ENCODE assay signal across 14 cellular contexts in genomic region chr3:175146258-175146657, GRCh38.
DNase-seq lines count a peak whose midpoint lies in the region; ATAC-seq, FAIRE-seq and TF ChIP-seq lines count a peak whose summit lies in the region.
"Had no signal": no experiment of that assay in that cellular context is flagged by ENCODE, and none has a peak within 500 bp of the region (broad histone marks: within the 10 kb centered on the region; RNA-seq: fewer than 3 reads in every experiment).

No MANE protein-coding gene starts in this region.

- H3K36me3 Mint-ChIP-seq in chondrocyte (ENCODE audit: low read depth) (no peaks in the 10 kb centered on the region), nephron (ENCODE audit: low read depth) (peaks cover 3% of the 10 kb centered on the region)
- no peaks in the 10 kb centered on the region for H3K36me3 Mint-ChIP-seq in naive thymus-derived CD4-positive, alpha-beta T cell
- H3K36me3 Mint-ChIP-seq: activated naive CD4-positive, alpha-beta T cell treated with anti-CD3 and anti-CD28 coated beads, Interleukin-2, amount 10 ng/mL, durations not matched to agents 7 days and 5 days had no signal

- FAIRE-seq in D721Med (lab: Jason Lieb, UNC), result no peak

- DNase-seq in D721Med (ENCODE audit: insufficient read length, low spot score) (no peak), LHCN-M2 (ENCODE audit: low read depth) (peak; percentile 29), chondrocyte (ENCODE audit: low spot score) (no peak), posterior cingulate gyrus (no peak), medulla oblongata (ENCODE audit: extremely low spot score) (no peak), NCI-H2029 (lab: John Stamatoyannopoulos, UW) (no peak)
- DNase-seq in naive thymus-derived CD4-positive, alpha-beta T cell, result no peak
- DNase-seq: activated CD4-positive, alpha-beta T cell treated with anti-CD3 and anti-CD28 coated beads for 36 hours; activated naive CD4-positive, alpha-beta T cell treated with anti-CD3 and anti-CD28 coated beads, Interleukin-2, amount 10 ng/mL, durations not matched to agents 7 days and 5 days; erythroblast; left cardiac atrium; NCI-H2107; Right ventricle myocardium superior had no signal

- H3K9me3 ChIP-seq in naive thymus-derived CD4-positive, alpha-beta T cell (ENCODE audit: control insufficient read depth in 2 of 3, low read length in 3 of 3), result no peaks in the 10 kb centered on the region

- TF ChIP-seq CTCF in D721Med (IDR thresholded peaks at IDR 0.05; ENCODE audit: insufficient read depth, missing control alignments), result peak; percentile 34
- peak; percentile 83 for TF ChIP-seq CTCF in chondrocyte (IDR thresholded peaks at IDR 0.05)
- peak; percentile 34 to 44 (median 37) for TF ChIP-seq CTCF in nephron (IDR thresholded peaks at IDR 0.05; ENCODE audit: unreplicated experiment in 3 of 3)

- intact Hi-C loops in naive thymus-derived CD4-positive, alpha-beta T cell (cut with micrococcal nuclease), result no loop called here
- intact Hi-C loops in posterior cingulate gyrus (cut with DNase I), result no loop called here

- H3K27ac Mint-ChIP-seq in chondrocyte (ENCODE audit: unreplicated experiment) (no peak overlapping the region), nephron (no peak overlapping the region)
- H3K27ac Mint-ChIP-seq in naive thymus-derived CD4-positive, alpha-beta T cell, result no peak overlapping the region
- H3K27ac Mint-ChIP-seq: activated CD4-positive, alpha-beta T cell treated with anti-CD3 and anti-CD28 coated beads for 36 hours; activated naive CD4-positive, alpha-beta T cell treated with anti-CD3 and anti-CD28 coated beads, Interleukin-2, amount 10 ng/mL, durations not matched to agents 7 days and 5 days had no signal

- H3K4me1 ChIP-seq in naive thymus-derived CD4-positive, alpha-beta T cell (ENCODE audit: control insufficient read depth in 2 of 2, insufficient read depth in 2 of 2, low read length in 2 of 2), result no peaks in the 10 kb centered on the region

- no peaks in the 10 kb centered on the region for H3K36me3 ChIP-seq in naive thymus-derived CD4-positive, alpha-beta T cell (ENCODE audit: control insufficient read depth in 2 of 3, insufficient read depth in 3 of 3, low read length in 3 of 3)

- CTCF ChIA-PET in naive thymus-derived CD4-positive, alpha-beta T cell (lab: Charles Lee), result no interaction called here

- no peak overlapping the region for H3K4me3 ChIP-seq in naive thymus-derived CD4-positive, alpha-beta T cell (ENCODE audit: low read length)

- POLR2A ChIA-PET in naive thymus-derived CD4-positive, alpha-beta T cell (lab: Charles Lee), result no interaction called here

- H3K9me3 Mint-ChIP-seq in chondrocyte (ENCODE audit: low read depth), result peaks cover 7% of the 10 kb centered on the region
- no peaks in the 10 kb centered on the region for H3K9me3 Mint-ChIP-seq in nephron
- H3K9me3 Mint-ChIP-seq in naive thymus-derived CD4-positive, alpha-beta T cell, result peaks cover 0 to 9% (median 3%) of the 10 kb centered on the region in 11 donors

- H3K27ac ChIP-seq in naive thymus-derived CD4-positive, alpha-beta T cell (ENCODE audit: low read depth, low read length), result no peak overlapping the region

- H3K4me3 Mint-ChIP-seq in chondrocyte (ENCODE audit: unreplicated experiment) (no peak overlapping the region), nephron (no peak overlapping the region)
- no peak overlapping the region for H3K4me3 Mint-ChIP-seq in naive thymus-derived CD4-positive, alpha-beta T cell
- H3K4me3 Mint-ChIP-seq: activated CD4-positive, alpha-beta T cell treated with anti-CD3 and anti-CD28 coated beads for 36 hours; activated naive CD4-positive, alpha-beta T cell treated with anti-CD3 and anti-CD28 coated beads, Interleukin-2, amount 10 ng/mL, durations not matched to agents 7 days and 5 days had no signal

- no peak for ATAC-seq in naive thymus-derived CD4-positive, alpha-beta T cell
- ATAC-seq: activated CD4-positive, alpha-beta T cell treated with anti-CD3 and anti-CD28 coated beads for 36 hours; left cardiac atrium had no signal

- H3K4me1 Mint-ChIP-seq in chondrocyte (ENCODE audit: low read depth), result no peaks in the 10 kb centered on the region
- H3K4me1 Mint-ChIP-seq in nephron, result peaks cover 17% of the 10 kb centered on the region
- H3K4me1 Mint-ChIP-seq in naive thymus-derived CD4-positive, alpha-beta T cell, result no peaks in the 10 kb centered on the region
- H3K4me1 Mint-ChIP-seq: activated CD4-positive, alpha-beta T cell treated with anti-CD3 and anti-CD28 coated beads for 36 hours; activated naive CD4-positive, alpha-beta T cell treated with anti-CD3 and anti-CD28 coated beads, Interleukin-2, amount 10 ng/mL, durations not matched to agents 7 days and 5 days had no signal

- H3K27me3 ChIP-seq in naive thymus-derived CD4-positive, alpha-beta T cell (ENCODE audit: control insufficient read depth in 2 of 2, insufficient read depth in 2 of 2, low read length in 2 of 2), result no peaks in the 10 kb centered on the region

- no peaks in the 10 kb centered on the region for H3K27me3 Mint-ChIP-seq in chondrocyte (ENCODE audit: low read depth)
- no peaks in the 10 kb centered on the region for H3K27me3 Mint-ChIP-seq in nephron (ENCODE audit: low read depth)
- H3K27me3 Mint-ChIP-seq in naive thymus-derived CD4-positive, alpha-beta T cell, result no peaks in the 10 kb centered on the region
- H3K27me3 Mint-ChIP-seq: activated CD4-positive, alpha-beta T cell treated with anti-CD3 and anti-CD28 coated beads for 36 hours; activated naive CD4-positive, alpha-beta T cell treated with anti-CD3 and anti-CD28 coated beads, Interleukin-2, amount 10 ng/mL, durations not matched to agents 7 days and 5 days had no signal
